ENCODE assay signal across 9 cellular contexts in the genomic region with DNA sequence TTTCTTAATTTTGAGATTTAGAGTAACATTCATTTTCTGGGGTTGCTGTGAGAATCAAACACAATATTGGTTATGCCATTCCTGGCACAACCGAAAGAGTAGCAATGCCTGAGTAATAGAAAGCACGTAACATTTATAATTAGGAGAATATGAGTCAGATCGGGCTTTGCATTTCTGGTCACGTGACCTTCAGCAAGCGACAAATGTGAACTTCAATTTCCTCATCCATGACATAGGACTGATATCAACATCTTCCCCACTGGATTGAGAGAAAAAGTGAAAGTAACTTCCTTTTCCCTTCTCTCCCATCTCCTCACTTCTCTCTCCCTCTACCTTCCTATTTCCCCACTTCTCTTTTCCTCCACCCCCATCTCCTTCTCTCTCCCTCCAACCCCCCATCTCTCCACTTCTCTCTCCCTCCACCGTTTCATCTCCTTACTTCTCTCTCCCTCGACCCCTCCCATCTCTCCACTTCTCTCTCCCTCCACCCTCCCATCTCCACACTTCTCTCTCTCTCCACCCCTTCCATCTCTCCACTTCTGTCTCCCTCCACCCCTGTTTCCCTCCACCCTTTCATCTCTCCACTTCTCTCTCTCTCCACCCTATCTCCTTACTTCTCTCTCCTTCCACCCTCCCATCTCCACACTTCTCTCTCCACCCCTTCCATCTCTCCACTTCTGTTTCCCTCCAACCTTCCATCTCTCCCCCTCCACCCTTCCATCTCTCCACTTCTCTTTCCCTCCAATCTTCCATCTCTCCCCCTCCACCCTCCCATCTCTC. TPM values are rescaled to one million over a fixed set of nuclear protein-coding genes. Genes with fewer than 3 reads are reported as not detected.
DNase-seq lines count a peak whose midpoint lies in the region; ATAC-seq and TF ChIP-seq lines count a peak whose summit lies in the region.
"Had no signal": no experiment of that assay in that cellular context is flagged by ENCODE, and none has a peak within 500 bp of the region (broad histone marks: within the 10 kb centered on the region; RNA-seq: fewer than 3 reads in every experiment).

No MANE protein-coding gene starts in this region.

- DNase-seq in A172 (ENCODE audit: low spot score) (peak; percentile 52), EL (peak; percentile 44), NOMO-1 treated with DMSO at 0.1 percent for 48 hours (lab: John Stamatoyannopoulos, UW; ENCODE audit: unreplicated experiment) (peak; percentile 94), fibroblast of mammary gland (ENCODE audit: low read depth) (peak; percentile 61), left ventricle myocardium inferior (no peak)
- DNase-seq: NCI-H2107 had no signal

- intact Hi-C loops in left ventricle myocardium inferior (cut with micrococcal nuclease): no loop called here

- H3K4me3 ChIP-seq in fibroblast of mammary gland (ENCODE audit: control insufficient read depth, low read depth, low read length) (no peak overlapping the region), left ventricle myocardium inferior (no peak overlapping the region)

- H3K27ac ChIP-seq in left ventricle myocardium inferior (replicated peaks): no peak overlapping the region

- H3K36me3 ChIP-seq in left ventricle myocardium inferior: no peaks in the 10 kb centered on the region

- TF ChIP-seq CTCF in fibroblast of mammary gland (conservative IDR thresholded peaks at IDR 0.05; ENCODE audit: control insufficient read depth, insufficient read depth, low read depth, low read length): no peak
- no peak for TF ChIP-seq CTCF in left ventricle myocardium inferior (IDR thresholded peaks at IDR 0.05; ENCODE audit: borderline replicate concordance)

- no peak for TF ChIP-seq POLR2A in GM18505 (IDR thresholded peaks at IDR 0.05; ENCODE audit: borderline replicate concordance, extremely low read depth, insufficient read depth, insufficient read length)

- H3K9me3 ChIP-seq in left ventricle myocardium inferior (replicated peaks): no peaks in the 10 kb centered on the region

- H3K4me1 ChIP-seq in left ventricle myocardium inferior: no peaks in the 10 kb centered on the region

- ATAC-seq in HG03175 (IDR thresholded peaks at IDR 0.05; ENCODE audit: unreplicated experiment): no peak
- no peak for ATAC-seq in GM19452 (IDR thresholded peaks at IDR 0.05; ENCODE audit: unreplicated experiment)
- no peak for ATAC-seq in GM18505 (IDR thresholded peaks at IDR 0.05; ENCODE audit: unreplicated experiment)

- H3K27me3 ChIP-seq in left ventricle myocardium inferior (ENCODE audit: low read depth): peaks cover 13% of the 10 kb centered on the region

RNA-seq across cellular contexts. Expression of a gene that starts 33.5 kb away (rescaled TPM):
- total RNA-seq in A172 (2014; rRNA removed; shearing (Covaris generic)): 61.6 and 71.1 TPM in 2 replicates
- total RNA-seq in left ventricle myocardium inferior: 126 TPM

RNA-seq across cellular contexts. Expression of a gene that starts 47.5 kb away (rescaled TPM):
- 0.72 and 0.93 TPM in 2 replicates for total RNA-seq in A172 (2014; rRNA removed; shearing (Covaris generic))
- 24.7 TPM for total RNA-seq in left ventricle myocardium inferior

Comparison
In these comparisons a context has a peak if more than half of its experiments do, and no peak if none do; other contexts are left out.
1. RNA of a gene that starts 47.5 kb away (total RNA-seq): 24.7 TPM in left ventricle myocardium inferior (single experiment); 0.72 to 0.93 TPM in A172; every median in the first group is over 10 times any median in the second.